Comparison of ENCODE assay signal across 8 cellular contexts in the genomic region with DNA sequence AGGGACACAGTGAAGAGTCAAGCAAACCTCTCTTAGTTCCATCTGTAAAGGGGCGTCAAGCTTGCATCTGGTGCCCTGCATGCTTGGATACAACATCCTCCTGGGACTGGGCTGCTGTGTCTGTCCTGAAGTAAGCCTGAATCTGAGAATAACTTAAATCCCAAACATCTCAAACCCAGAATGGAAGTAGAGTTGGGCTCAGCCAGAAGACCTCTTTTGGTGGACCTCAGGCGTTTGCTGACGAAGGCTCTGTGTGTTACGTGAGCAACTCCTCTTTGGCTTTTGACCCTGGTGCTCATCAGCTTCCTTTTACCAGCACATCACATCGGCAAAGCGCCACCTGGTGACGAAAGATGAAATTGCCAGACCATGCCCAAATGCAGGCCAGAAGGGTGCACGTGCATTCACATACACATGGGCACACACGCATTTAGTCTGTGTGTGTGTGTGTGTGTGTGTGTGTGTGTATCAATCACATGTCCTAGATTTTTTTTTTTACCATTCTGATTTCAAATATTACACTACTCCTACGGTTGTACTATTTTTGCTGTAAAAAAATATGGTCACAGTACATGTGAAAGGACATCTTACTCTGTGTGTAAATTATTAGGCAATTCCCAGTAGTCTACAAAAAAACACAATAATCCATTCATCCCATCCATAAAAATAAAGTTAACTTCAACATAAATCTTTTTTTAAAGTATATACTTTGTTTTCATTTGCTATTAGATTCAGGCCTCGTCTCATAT. TPM values are rescaled to one million over a fixed set of nuclear protein-coding genes. Genes with fewer than 3 reads are reported as not detected.
DNase-seq lines count a peak whose midpoint lies in the region; ATAC-seq and TF ChIP-seq lines count a peak whose summit lies in the region.

No MANE protein-coding gene starts in this region.

- H3K4me1 ChIP-seq in gastroesophageal sphincter (peaks cover 0 to 10% (median 0%) of the 10 kb centered on the region in 3 donors), ovary (ENCODE audit: insufficient read depth) (no peaks in the 10 kb centered on the region), tibial artery (no peaks in the 10 kb centered on the region)

- peaks cover 6% of the 10 kb centered on the region for H3K27me3 ChIP-seq in gastroesophageal sphincter
- H3K27me3 ChIP-seq in ovary = no peaks in the 10 kb centered on the region
- peaks cover 0 to 16% of the 10 kb centered on the region in 2 donors for H3K27me3 ChIP-seq in tibial artery

- ATAC-seq in GM21619 (IDR thresholded peaks at IDR 0.05; ENCODE audit: unreplicated experiment) (peak; percentile 42), gastroesophageal sphincter (peak; percentile 85)

- 14 to 22% methylated on average over 5 to 9 of the region's 11 CpGs for whole genome bisulfite sequencing in gastroesophageal sphincter (ENCODE audit: low coverage in 1 of 2), 2 donors
- 12 to 15% (median 13%) methylated on average over 11 of the region's 11 CpGs for WGBS in ovary, 3 donors

- H3K36me3 ChIP-seq in gastroesophageal sphincter = no peaks in the 10 kb centered on the region
- no peaks in the 10 kb centered on the region for H3K36me3 ChIP-seq in ovary
- H3K36me3 ChIP-seq in tibial artery = no peaks in the 10 kb centered on the region

- no peak for TF ChIP-seq EP300 in gastroesophageal sphincter (IDR thresholded peaks at IDR 0.05)
- no peak for TF ChIP-seq EP300 in ovary (IDR thresholded peaks at IDR 0.05)

- in situ Hi-C loops in SK-MEL-5 (cut with HindIII; ENCODE audit: low pct_unique_long_range_greater_than_20kb, low sequenced_read_pairs) = loop anchor here (25.0 kb wide), 1 partner anchor 145 kb away; the partner anchor contains the start of gene EVPL

- DNase-seq in NCI-H1105 treated with DMSO at 0.1 percent for 48 hours (lab: John Stamatoyannopoulos, UW) (peak; percentile 82), SK-MEL-5 (ENCODE audit: low read depth, low spot score) (peak; percentile 99), ovary (peak; percentile 79 to 93 (median 89)), tibial artery (peak; percentile 91 to 93)
- DNase-seq in activated gamma-delta T cell treated with anti-CD3 and anti-CD28 coated beads, Interleukin-2, amount 50 U/mL, for 16 hours (ENCODE audit: low read depth) = peak; percentile 93

- no peak overlapping the region for H3K4me3 ChIP-seq in gastroesophageal sphincter
- H3K4me3 ChIP-seq in ovary = no peak overlapping the region
- H3K4me3 ChIP-seq in tibial artery = no peak overlapping the region

- intact Hi-C loops in ovary (cut with DNase I) = loop anchor here (2.0 to 10.0 kb wide), 4 partner anchors 57 to 93 kb away; no protein-coding TSS in a partner anchor
- intact Hi-C loops in tibial artery (cut with DNase I; ENCODE audit: low total_unique reads) = no loop called here

- TF ChIP-seq POLR2A in gastroesophageal sphincter (IDR thresholded peaks at IDR 0.05) (no peak), ovary (IDR thresholded peaks at IDR 0.05) (no peak)

- TF ChIP-seq CTCF in C4-2B (conservative IDR thresholded peaks at IDR 0.05) (peak; percentile 93), gastroesophageal sphincter (IDR thresholded peaks at IDR 0.05) (peak; percentile 74 to 90 (median 82)), ovary (IDR thresholded peaks at IDR 0.05) (peak; percentile 51 to 88 (median 84)), tibial artery (IDR thresholded peaks at IDR 0.05) (peak; percentile 81 to 83)

- no peak overlapping the region; the same call in 1 of the 2 replicates for H3K27ac ChIP-seq in C4-2B
- H3K27ac ChIP-seq in gastroesophageal sphincter = no peak overlapping the region
- H3K27ac ChIP-seq in ovary = no peak overlapping the region
- no peak overlapping the region for H3K27ac ChIP-seq in tibial artery

- H3K9me3 ChIP-seq in gastroesophageal sphincter (no peaks in the 10 kb centered on the region), ovary (no peaks in the 10 kb centered on the region), tibial artery (no peaks in the 10 kb centered on the region)

RNA-seq across cellular contexts. Expression of gene FOXJ1, which starts 41.1 kb away (rescaled TPM):
- total RNA-seq in SK-MEL-5 (2014; rRNA removed; shearing (Covaris generic)) = not detected in 2 replicates
- polyA plus RNA-seq in SK-MEL-5 (2015; cell fraction: cytosol; rRNA removed) = 0.02 and 0.04 TPM in 2 replicates
- polyA plus RNA-seq in SK-MEL-5 (2015; cell fraction: nucleus; rRNA removed) = 0.11 TPM in 1 of 2 replicates, not detected in the other
- total RNA-seq in gastroesophageal sphincter = not detected
- 100 to 1,000 TPM in 1 of 7 donors, 1 to 10 TPM in 4, under 1 TPM in 1, not detected in 1; 0.28 to 168 (median 6.9) TPM for total RNA-seq in ovary
- polyA plus RNA-seq in ovary = under 1 TPM in 1 of 2 donors, not detected in 1; 0.23 TPM

RNA-seq across cellular contexts. Expression of gene RNF157, which starts 58.1 kb away (rescaled TPM):
- 28.1 and 33.9 TPM in 2 replicates for total RNA-seq in SK-MEL-5 (2014; rRNA removed; shearing (Covaris generic))
- polyA plus RNA-seq in SK-MEL-5 (2015; cell fraction: cytosol; rRNA removed) = 55.3 and 76.3 TPM in 2 replicates
- 30.9 and 49.5 TPM in 2 replicates for polyA plus RNA-seq in SK-MEL-5 (2015; cell fraction: nucleus; rRNA removed)
- 1 to 10 TPM; 2.5 to 8.1 (median 3.3) TPM for total RNA-seq in gastroesophageal sphincter
- 1 to 10 TPM; 1.3 to 4.3 (median 2.6) TPM for total RNA-seq in ovary
- 1 to 10 TPM; 1.4 to 1.9 TPM for polyA plus RNA-seq in ovary
